ENCODE assay signal across 7 cellular contexts in the genomic region with DNA sequence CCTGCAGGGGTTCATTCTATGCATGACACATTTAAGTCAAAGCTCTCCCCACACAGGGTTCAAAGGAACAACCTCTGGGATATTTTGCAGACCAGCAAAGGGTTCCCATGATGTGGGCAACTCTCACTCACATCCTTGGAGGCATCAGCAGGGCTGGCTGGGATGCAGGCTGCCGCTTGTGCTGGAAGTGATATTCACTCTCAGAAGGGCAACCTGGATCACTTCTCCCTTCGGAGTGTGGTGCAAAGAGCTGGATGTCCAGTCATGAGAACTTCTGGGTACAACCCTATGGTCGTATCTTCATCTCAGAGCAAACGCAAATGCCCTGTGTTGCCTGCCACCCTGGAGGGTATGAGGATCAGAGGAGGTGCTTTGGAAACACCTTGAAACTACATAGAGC.
"Had no signal": no experiment of that assay in that cellular context is flagged by ENCODE, and none has a peak within 500 bp of the region (broad histone marks: within the 10 kb centered on the region; RNA-seq: fewer than 3 reads in every experiment).

No MANE protein-coding gene starts in this region.

- H3K9ac ChIP-seq: GM23248 had no signal

- H3K4me1 Mint-ChIP-seq: IgD-negative memory B cell had no signal

- FAIRE-seq: HepG2 had no signal

- H3K4me3 ChIP-seq: GM23248 had no signal

- H3K9me3 Mint-ChIP-seq: HFFc6, IgD-negative memory B cell had no signal

- H3K4me3 Mint-ChIP-seq: HFFc6, IgD-negative memory B cell had no signal

- H3K27ac Mint-ChIP-seq: HFFc6, IgD-negative memory B cell had no signal

- H3K36me3 Mint-ChIP-seq: IgD-negative memory B cell had no signal

- H2AFZ ChIP-seq: GM23248 had no signal

- H3K27ac ChIP-seq: GM23248, HL-60 had no signal

- DNase-seq: GM23248, GOT3, H7, HFFc6 had no signal

- H3K27me3 Mint-ChIP-seq: IgD-negative memory B cell had no signal
